In the genomic region with DNA sequence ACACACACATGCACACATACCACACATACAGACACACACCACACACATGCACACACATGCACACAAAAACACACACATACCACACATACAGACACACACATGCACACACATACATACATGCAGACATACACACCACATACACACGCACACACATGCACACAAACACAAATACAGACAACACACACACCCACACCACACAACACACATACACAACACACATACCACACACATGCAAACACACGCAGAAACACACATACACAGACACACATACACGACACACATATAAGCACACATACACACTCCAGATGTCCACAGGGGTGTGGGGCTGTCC, we compare ENCODE assay signal across 2 cellular contexts.
A peak's percentile ranks its signal among the peaks of the same experiment; 100 is the strongest.
TF ChIP-seq lines count a peak whose summit lies in the region.

No MANE protein-coding gene starts in this region.

TF ChIP-seq in HepG2, 621 proteins besides CTCF, POLR2A, EP300 and RAD21 (continues in another document):
- TF ChIP-seq ZNF660 (CRISPR knock-in tag; IDR thresholded peaks at IDR 0.05; ENCODE audit: borderline replicate concordance, low read depth) (no peak), FOXP1 (IDR thresholded peaks at IDR 0.05) (0 out of 2 replicates have a peak, but pooled peaks have one; percentile 18), FOXP1 (CRISPR knock-in tag; IDR thresholded peaks at IDR 0.05) (no peak), ZNF282 (IDR thresholded peaks at IDR 0.05; ENCODE audit: partially characterized antibody) (peak; percentile 55), IKZF1 (IDR thresholded peaks at IDR 0.05) (peak; percentile 88; the same call in 1 of the 2 replicates), MED1 (CRISPR knock-in tag; IDR thresholded peaks at IDR 0.05) (no peak), NBN (conservative IDR thresholded peaks at IDR 0.05) (0 out of 2 replicates have a peak, but pooled peaks have one; percentile 55), ZFAT (CRISPR knock-in tag; conservative IDR thresholded peaks at IDR 0.05) (no peak), SOX6 (IDR thresholded peaks at IDR 0.05) (peak; percentile 56; the same call in 1 of the 2 replicates), SOX6 (CRISPR knock-in tag; IDR thresholded peaks at IDR 0.05) (no peak), PLRG1 (conservative IDR thresholded peaks at IDR 0.05) (0 out of 2 replicates have a peak, but pooled peaks have one; percentile 22)
- TF ChIP-seq, protein P1, sequence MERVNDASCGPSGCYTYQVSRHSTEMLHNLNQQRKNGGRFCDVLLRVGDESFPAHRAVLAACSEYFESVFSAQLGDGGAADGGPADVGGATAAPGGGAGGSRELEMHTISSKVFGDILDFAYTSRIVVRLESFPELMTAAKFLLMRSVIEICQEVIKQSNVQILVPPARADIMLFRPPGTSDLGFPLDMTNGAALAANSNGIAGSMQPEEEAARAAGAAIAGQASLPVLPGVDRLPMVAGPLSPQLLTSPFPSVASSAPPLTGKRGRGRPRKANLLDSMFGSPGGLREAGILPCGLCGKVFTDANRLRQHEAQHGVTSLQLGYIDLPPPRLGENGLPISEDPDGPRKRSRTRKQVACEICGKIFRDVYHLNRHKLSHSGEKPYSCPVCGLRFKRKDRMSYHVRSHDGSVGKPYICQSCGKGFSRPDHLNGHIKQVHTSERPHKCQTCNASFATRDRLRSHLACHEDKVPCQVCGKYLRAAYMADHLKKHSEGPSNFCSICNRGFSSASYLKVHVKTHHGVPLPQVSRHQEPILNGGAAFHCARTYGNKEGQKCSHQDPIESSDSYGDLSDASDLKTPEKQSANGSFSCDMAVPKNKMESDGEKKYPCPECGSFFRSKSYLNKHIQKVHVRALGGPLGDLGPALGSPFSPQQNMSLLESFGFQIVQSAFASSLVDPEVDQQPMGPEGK (CRISPR knock-in tag; IDR thresholded peaks at IDR 0.05) = no peak
- TF ChIP-seq, protein P2, sequence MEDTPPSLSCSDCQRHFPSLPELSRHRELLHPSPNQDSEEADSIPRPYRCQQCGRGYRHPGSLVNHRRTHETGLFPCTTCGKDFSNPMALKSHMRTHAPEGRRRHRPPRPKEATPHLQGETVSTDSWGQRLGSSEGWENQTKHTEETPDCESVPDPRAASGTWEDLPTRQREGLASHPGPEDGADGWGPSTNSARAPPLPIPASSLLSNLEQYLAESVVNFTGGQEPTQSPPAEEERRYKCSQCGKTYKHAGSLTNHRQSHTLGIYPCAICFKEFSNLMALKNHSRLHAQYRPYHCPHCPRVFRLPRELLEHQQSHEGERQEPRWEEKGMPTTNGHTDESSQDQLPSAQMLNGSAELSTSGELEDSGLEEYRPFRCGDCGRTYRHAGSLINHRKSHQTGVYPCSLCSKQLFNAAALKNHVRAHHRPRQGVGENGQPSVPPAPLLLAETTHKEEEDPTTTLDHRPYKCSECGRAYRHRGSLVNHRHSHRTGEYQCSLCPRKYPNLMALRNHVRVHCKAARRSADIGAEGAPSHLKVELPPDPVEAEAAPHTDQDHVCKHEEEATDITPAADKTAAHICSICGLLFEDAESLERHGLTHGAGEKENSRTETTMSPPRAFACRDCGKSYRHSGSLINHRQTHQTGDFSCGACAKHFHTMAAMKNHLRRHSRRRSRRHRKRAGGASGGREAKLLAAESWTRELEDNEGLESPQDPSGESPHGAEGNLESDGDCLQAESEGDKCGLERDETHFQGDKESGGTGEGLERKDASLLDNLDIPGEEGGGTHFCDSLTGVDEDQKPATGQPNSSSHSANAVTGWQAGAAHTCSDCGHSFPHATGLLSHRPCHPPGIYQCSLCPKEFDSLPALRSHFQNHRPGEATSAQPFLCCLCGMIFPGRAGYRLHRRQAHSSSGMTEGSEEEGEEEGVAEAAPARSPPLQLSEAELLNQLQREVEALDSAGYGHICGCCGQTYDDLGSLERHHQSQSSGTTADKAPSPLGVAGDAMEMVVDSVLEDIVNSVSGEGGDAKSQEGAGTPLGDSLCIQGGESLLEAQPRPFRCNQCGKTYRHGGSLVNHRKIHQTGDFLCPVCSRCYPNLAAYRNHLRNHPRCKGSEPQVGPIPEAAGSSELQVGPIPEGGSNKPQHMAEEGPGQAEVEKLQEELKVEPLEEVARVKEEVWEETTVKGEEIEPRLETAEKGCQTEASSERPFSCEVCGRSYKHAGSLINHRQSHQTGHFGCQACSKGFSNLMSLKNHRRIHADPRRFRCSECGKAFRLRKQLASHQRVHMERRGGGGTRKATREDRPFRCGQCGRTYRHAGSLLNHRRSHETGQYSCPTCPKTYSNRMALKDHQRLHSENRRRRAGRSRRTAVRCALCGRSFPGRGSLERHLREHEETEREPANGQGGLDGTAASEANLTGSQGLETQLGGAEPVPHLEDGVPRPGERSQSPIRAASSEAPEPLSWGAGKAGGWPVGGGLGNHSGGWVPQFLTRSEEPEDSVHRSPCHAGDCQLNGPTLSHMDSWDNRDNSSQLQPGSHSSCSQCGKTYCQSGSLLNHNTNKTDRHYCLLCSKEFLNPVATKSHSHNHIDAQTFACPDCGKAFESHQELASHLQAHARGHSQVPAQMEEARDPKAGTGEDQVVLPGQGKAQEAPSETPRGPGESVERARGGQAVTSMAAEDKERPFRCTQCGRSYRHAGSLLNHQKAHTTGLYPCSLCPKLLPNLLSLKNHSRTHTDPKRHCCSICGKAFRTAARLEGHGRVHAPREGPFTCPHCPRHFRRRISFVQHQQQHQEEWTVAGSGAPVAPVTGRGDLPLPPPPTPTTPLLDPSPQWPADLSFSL (CRISPR knock-in tag; IDR thresholded peaks at IDR 0.05) = peak; percentile 74; the same call in 1 of the 2 replicates
- TF ChIP-seq, protein P3, sequence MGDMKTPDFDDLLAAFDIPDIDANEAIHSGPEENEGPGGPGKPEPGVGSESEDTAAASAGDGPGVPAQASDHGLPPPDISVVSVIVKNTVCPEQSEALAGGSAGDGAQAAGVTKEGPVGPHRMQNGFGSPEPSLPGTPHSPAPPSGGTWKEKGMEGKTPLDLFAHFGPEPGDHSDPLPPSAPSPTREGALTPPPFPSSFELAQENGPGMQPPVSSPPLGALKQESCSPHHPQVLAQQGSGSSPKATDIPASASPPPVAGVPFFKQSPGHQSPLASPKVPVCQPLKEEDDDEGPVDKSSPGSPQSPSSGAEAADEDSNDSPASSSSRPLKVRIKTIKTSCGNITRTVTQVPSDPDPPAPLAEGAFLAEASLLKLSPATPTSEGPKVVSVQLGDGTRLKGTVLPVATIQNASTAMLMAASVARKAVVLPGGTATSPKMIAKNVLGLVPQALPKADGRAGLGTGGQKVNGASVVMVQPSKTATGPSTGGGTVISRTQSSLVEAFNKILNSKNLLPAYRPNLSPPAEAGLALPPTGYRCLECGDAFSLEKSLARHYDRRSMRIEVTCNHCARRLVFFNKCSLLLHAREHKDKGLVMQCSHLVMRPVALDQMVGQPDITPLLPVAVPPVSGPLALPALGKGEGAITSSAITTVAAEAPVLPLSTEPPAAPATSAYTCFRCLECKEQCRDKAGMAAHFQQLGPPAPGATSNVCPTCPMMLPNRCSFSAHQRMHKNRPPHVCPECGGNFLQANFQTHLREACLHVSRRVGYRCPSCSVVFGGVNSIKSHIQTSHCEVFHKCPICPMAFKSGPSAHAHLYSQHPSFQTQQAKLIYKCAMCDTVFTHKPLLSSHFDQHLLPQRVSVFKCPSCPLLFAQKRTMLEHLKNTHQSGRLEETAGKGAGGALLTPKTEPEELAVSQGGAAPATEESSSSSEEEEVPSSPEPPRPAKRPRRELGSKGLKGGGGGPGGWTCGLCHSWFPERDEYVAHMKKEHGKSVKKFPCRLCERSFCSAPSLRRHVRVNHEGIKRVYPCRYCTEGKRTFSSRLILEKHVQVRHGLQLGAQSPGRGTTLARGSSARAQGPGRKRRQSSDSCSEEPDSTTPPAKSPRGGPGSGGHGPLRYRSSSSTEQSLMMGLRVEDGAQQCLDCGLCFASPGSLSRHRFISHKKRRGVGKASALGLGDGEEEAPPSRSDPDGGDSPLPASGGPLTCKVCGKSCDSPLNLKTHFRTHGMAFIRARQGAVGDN (CRISPR knock-in tag; IDR thresholded peaks at IDR 0.05) = no peak

TF ChIP-seq in K562, 482 proteins besides CTCF, POLR2A, EP300 and RAD21:
- TF ChIP-seq TGIF2 (CRISPR knock-in tag; IDR thresholded peaks at IDR 0.05) (no peak), ZZZ3 (IDR thresholded peaks at IDR 0.05) (no peak), TAF9B (IDR thresholded peaks at IDR 0.05; ENCODE audit: partially characterized antibody) (no peak), DDX20 (tag; IDR thresholded peaks at IDR 0.05; ENCODE audit: low read depth) (no peak), SRSF9 (IDR thresholded peaks at IDR 0.05; ENCODE audit: borderline replicate concordance, low read depth, low read length) (no peak), ZNF224 (CRISPR knock-in tag; IDR thresholded peaks at IDR 0.05) (no peak), PTRF (tag; IDR thresholded peaks at IDR 0.05) (no peak), THRAP3 (IDR thresholded peaks at IDR 0.05; ENCODE audit: borderline replicate concordance) (no peak), HOXB6 (CRISPR knock-in tag; IDR thresholded peaks at IDR 0.05; ENCODE audit: borderline replicate concordance) (no peak)
- TF ChIP-seq, protein P4, sequence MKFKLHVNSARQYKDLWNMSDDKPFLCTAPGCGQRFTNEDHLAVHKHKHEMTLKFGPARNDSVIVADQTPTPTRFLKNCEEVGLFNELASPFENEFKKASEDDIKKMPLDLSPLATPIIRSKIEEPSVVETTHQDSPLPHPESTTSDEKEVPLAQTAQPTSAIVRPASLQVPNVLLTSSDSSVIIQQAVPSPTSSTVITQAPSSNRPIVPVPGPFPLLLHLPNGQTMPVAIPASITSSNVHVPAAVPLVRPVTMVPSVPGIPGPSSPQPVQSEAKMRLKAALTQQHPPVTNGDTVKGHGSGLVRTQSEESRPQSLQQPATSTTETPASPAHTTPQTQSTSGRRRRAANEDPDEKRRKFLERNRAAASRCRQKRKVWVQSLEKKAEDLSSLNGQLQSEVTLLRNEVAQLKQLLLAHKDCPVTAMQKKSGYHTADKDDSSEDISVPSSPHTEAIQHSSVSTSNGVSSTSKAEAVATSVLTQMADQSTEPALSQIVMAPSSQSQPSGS (CRISPR knock-in tag; IDR thresholded peaks at IDR 0.05) = no peak
TF ChIP-seq in K562: peak in this region for 0.
